Comparison of ENCODE assay signal across 15 cellular contexts in genomic region chr1:6975371-6975770, GRCh38.
DNase-seq lines count a peak whose midpoint lies in the region; ATAC-seq and TF ChIP-seq lines count a peak whose summit lies in the region.
"Had no signal": no experiment of that assay in that cellular context is flagged by ENCODE, and none has a peak within 500 bp of the region (broad histone marks: within the 10 kb centered on the region; RNA-seq: fewer than 3 reads in every experiment).

No MANE protein-coding gene starts in this region.

- no peak overlapping the region for H3K27ac ChIP-seq in heart left ventricle

- no peak for TF ChIP-seq CTCF in heart left ventricle (IDR thresholded peaks at IDR 0.05)

- no peaks in the 10 kb centered on the region for H3K36me3 ChIP-seq in heart left ventricle

- H3K9me3 ChIP-seq in heart left ventricle, result no peaks in the 10 kb centered on the region

- no peak overlapping the region for H3K4me3 ChIP-seq in heart left ventricle
- H3K4me3 ChIP-seq: GM12878 had no signal

- ATAC-seq in heart left ventricle (no peak), HG03025 (IDR thresholded peaks at IDR 0.05; ENCODE audit: low FRiP score, unreplicated experiment) (no peak)
- ATAC-seq: GM12878, HCT116 had no signal

- TF ChIP-seq POLR2A in heart left ventricle (IDR thresholded peaks at IDR 0.05), result no peak

- intact Hi-C loops in cardiac septum (cut with DNase I) (no loop called here), heart left ventricle (cut with DNase I) (no loop called here), posterior vena cava (cut with DNase I) (no loop called here)

- WGBS in heart left ventricle, 4 donors, result 74 to 78% (median 76%) methylated on average over 8 of the region's 8 CpGs

- DNase-seq in cardiac septum (ENCODE audit: low spot score), result peak; percentile 56
- DNase-seq in heart left ventricle, result no peak
- peak; percentile 49 for DNase-seq in mesenteric fat pad (ENCODE audit: low spot score)
- peak; percentile 13 for DNase-seq in posterior vena cava (ENCODE audit: low spot score)
- no peak for DNase-seq in stimulated activated CD4-positive, alpha-beta T cell treated with anti-CD3 and anti-CD28 coated beads, Interleukin-4, amount 100 ng/mL, for 1 hour
- no peak for DNase-seq in NCI-H2171 treated with DMSO at 0.1 percent for 48 hours (lab: John Stamatoyannopoulos, UW)
- DNase-seq: ACHN; Calu3; CD4-positive, alpha-beta T cell; DMS 273 treated with DMSO at 0.1 percent for 48 hours; DMS79; IMR-90 had no signal

- no peaks in the 10 kb centered on the region for H3K27me3 ChIP-seq in heart left ventricle

- peaks cover 0 to 6% (median 0%) of the 10 kb centered on the region in 12 donors for H3K4me1 ChIP-seq in heart left ventricle

Comparison
In these comparisons a context has a peak if more than half of its experiments do, and no peak if none do; other contexts are left out.
1. DNase-seq: peak in cardiac septum (single experiment), mesenteric fat pad (single experiment) and posterior vena cava (single experiment); none in heart left ventricle (0 of 5), stimulated activated CD4-positive, alpha-beta T cell treated with anti-CD3 and anti-CD28 coated beads, Interleukin-4, amount 100 ng/mL, for 1 hour (single experiment) and NCI-H2171 treated with DMSO at 0.1 percent for 48 hours (single experiment).